ENCODE assay signal across 1 cellular context in genomic region chr3:157443873-157444770, GRCh38.
TF ChIP-seq lines count a peak whose summit lies in the region.

No MANE protein-coding gene starts in this region.

TF ChIP-seq in K562, 482 proteins besides CTCF, POLR2A, EP300 and RAD21:
- no peak for TF ChIP-seq E4F1 (CRISPR knock-in tag; IDR thresholded peaks at IDR 0.05; ENCODE audit: borderline replicate concordance)
